In genomic region chr21:22136770-22137169, GRCh38 we compare ENCODE assay signal across 32 cellular contexts.
DNase-seq lines count a peak whose midpoint lies in the region; ATAC-seq, FAIRE-seq and TF ChIP-seq lines count a peak whose summit lies in the region.
"Had no signal": no experiment of that assay in that cellular context is flagged by ENCODE, and none has a peak within 500 bp of the region (broad histone marks: within the 10 kb centered on the region; RNA-seq: fewer than 3 reads in every experiment).

No MANE protein-coding gene starts in this region.

- TF ChIP-seq POLR2A in K562 (conservative IDR thresholded peaks at IDR 0.05): no peak

- no peaks in the 10 kb centered on the region for H3K36me3 Mint-ChIP-seq in GM23338 (ENCODE audit: low read depth)
- H3K36me3 Mint-ChIP-seq: CD14-positive monocyte; CD4-positive, alpha-beta memory T cell; CD4-positive, CD25-positive, alpha-beta regulatory T cell; CD8-positive, alpha-beta memory T cell; CD8-positive, alpha-beta T cell had no signal

- H3K4me1 ChIP-seq in GM23338 (ENCODE audit: insufficient read depth) (no peaks in the 10 kb centered on the region), K562 (replicated peaks in 1 of 2; ENCODE audit: control insufficient read depth in 2 of 2, insufficient read depth in 2 of 2, low read length in 2 of 2) (no peaks in the 10 kb centered on the region)
- H3K4me1 ChIP-seq: A549; BE2C; BLaER1; BLaER1 treated with 17β-estradiol and CSF1 and Interleukin-3, amounts not matched to agents 10 nM and 100 nM; Caco-2 had no signal

- in situ Hi-C loops in K562 (cut with MboI): no loop called here

- no peaks in the 10 kb centered on the region for H3K27me3 Mint-ChIP-seq in GM23338 (ENCODE audit: insufficient read depth, low read depth, poor library complexity)
- H3K27me3 Mint-ChIP-seq: B cell; CD4-positive, alpha-beta memory T cell; CD4-positive, alpha-beta T cell; CD4-positive, CD25-positive, alpha-beta regulatory T cell; CD8-positive, alpha-beta memory T cell had no signal

- TF ChIP-seq CTCF in GM23338 (conservative IDR thresholded peaks at IDR 0.05; ENCODE audit: low read depth in 2 of 2): no peak
- TF ChIP-seq CTCF in K562 (IDR thresholded peaks at IDR 0.05 in 2 of 3, conservative IDR thresholded peaks at IDR 0.05 in 1 of 3; ENCODE audit: insufficient read depth in 2 of 3, low read depth in 1 of 3, low read length in 3 of 3): no peak

- H3K27me3 ChIP-seq in GM23338 (ENCODE audit: insufficient read depth) (no peaks in the 10 kb centered on the region), K562 (ENCODE audit: control insufficient read depth in 2 of 2, insufficient read depth in 2 of 2, low read length in 2 of 2) (no peaks in the 10 kb centered on the region)
- H3K27me3 ChIP-seq: BE2C; BLaER1; BLaER1 treated with 17β-estradiol and CSF1 and Interleukin-3, amounts not matched to agents 10 nM and 100 nM had no signal

- no peaks in the 10 kb centered on the region for H3K9me1 ChIP-seq in K562 (ENCODE audit: control insufficient read depth, insufficient read depth, low read length)

- ATAC-seq in GM23338 (no peak), K562 (peak; percentile 50; the same call in 2 of the 3 replicates), HG03095 (IDR thresholded peaks at IDR 0.05; ENCODE audit: unreplicated experiment) (no peak)
- ATAC-seq: A549; CD8-positive, alpha-beta T cell had no signal

- intact Hi-C loops in K562 (cut with micrococcal nuclease): no loop called here

- H3F3A ChIP-seq in GM23338 (replicated peaks; ENCODE audit: low read depth): no peaks in the 10 kb centered on the region

- POLR2A ChIA-PET in K562 (lab: Yijun Ruan, JAX): interaction anchor here (1.0 kb wide), 1 partner anchor 11 kb away, joined by 3 read pairs; no protein-coding TSS in a partner anchor

- DNase-seq in GM23338 (ENCODE audit: low spot score) (no peak), K562 (ENCODE audit: extremely low read depth in 1 of 4, low spot score in 3 of 4) (no peak), epidermal melanocyte (ENCODE audit: insufficient read length, low spot score) (no peak)
- DNase-seq: 8988T; ACHN; AML-193; BE2C; C1 segment of cervical spinal cord; Caco-2; Calu3; CD4-positive, alpha-beta memory T cell; CD4-positive, alpha-beta T cell; CD4-positive, CD25-positive, alpha-beta regulatory T cell; CD8-positive, alpha-beta memory T cell; CD8-positive, alpha-beta T cell; COR-L47; DMS 273 treated with DMSO at 0.1 percent for 48 hours; DMS153; DMS53; DMS79; DMS79 treated with DMSO at 0.1 percent for 48 hours; DND-41; EL had no signal

- no peaks in the 10 kb centered on the region for H3K9me3 ChIP-seq in K562 (replicated peaks; ENCODE audit: control insufficient read depth, insufficient read depth, low read depth, low read length)
- H3K9me3 ChIP-seq: A549; BE2C; BLaER1; BLaER1 treated with 17β-estradiol and CSF1 and Interleukin-3, amounts not matched to agents 10 nM and 100 nM; Caco-2 had no signal

- H3K27ac ChIP-seq in GM23338 (ENCODE audit: low read depth): no peak overlapping the region
- no peak overlapping the region for H3K27ac ChIP-seq in K562 (ENCODE audit: extremely low read depth, low read depth, low read length)
- H3K27ac ChIP-seq: 22Rv1; A549; BLaER1; BLaER1 treated with 17β-estradiol and CSF1 and Interleukin-3, amounts not matched to agents 10 nM and 100 nM; C4-2B had no signal

- no peak overlapping the region for H3K4me3 Mint-ChIP-seq in GM23338
- H3K4me3 Mint-ChIP-seq: B cell; CD14-positive monocyte; CD4-positive, alpha-beta memory T cell; CD4-positive, alpha-beta T cell; CD4-positive, CD25-positive, alpha-beta regulatory T cell; CD8-positive, alpha-beta memory T cell; CD8-positive, alpha-beta T cell had no signal

- H3K4me2 ChIP-seq in GM23338: no peak overlapping the region
- no peak overlapping the region for H3K4me2 ChIP-seq in K562 (ENCODE audit: insufficient read depth, low read length)
- H3K4me2 ChIP-seq: A549; BLaER1; BLaER1 treated with 17β-estradiol and CSF1 and Interleukin-3, amounts not matched to agents 10 nM and 100 nM had no signal

- FAIRE-seq in K562 (lab: Jason Lieb, UNC): no peak
- FAIRE-seq: A549, D721Med had no signal

- no peak for TF ChIP-seq RAD21 in K562 (CRISPR knock-in tag; conservative IDR thresholded peaks at IDR 0.05 in 1 of 2, IDR thresholded peaks at IDR 0.05 in 1 of 2)

- no peaks in the 10 kb centered on the region for H3K36me3 ChIP-seq in GM23338 (ENCODE audit: insufficient read depth)
- H3K36me3 ChIP-seq in K562 (ENCODE audit: control insufficient read depth, insufficient read depth, low read length): no peaks in the 10 kb centered on the region
- H3K36me3 ChIP-seq: BE2C; BLaER1; BLaER1 treated with 17β-estradiol and CSF1 and Interleukin-3, amounts not matched to agents 10 nM and 100 nM had no signal

- no peaks in the 10 kb centered on the region for H3K4me1 Mint-ChIP-seq in GM23338
- H3K4me1 Mint-ChIP-seq: B cell; CD14-positive monocyte; CD4-positive, alpha-beta memory T cell; CD4-positive, CD25-positive, alpha-beta regulatory T cell; CD8-positive, alpha-beta memory T cell had no signal

- peak; percentile 74 for TF ChIP-seq EP300 in K562 (IDR thresholded peaks at IDR 0.05; ENCODE audit: low read length)

- H2AFZ ChIP-seq in GM23338 (no peak overlapping the region), K562 (ENCODE audit: low read depth, low read length) (no peak overlapping the region)

- H3K9me3 Mint-ChIP-seq in GM23338: no peaks in the 10 kb centered on the region
- H3K9me3 Mint-ChIP-seq: CD4-positive, alpha-beta T cell had no signal

- H3K9me2 ChIP-seq in GM23338 (ENCODE audit: insufficient read depth): no peaks in the 10 kb centered on the region

- no peak overlapping the region for H3K9ac ChIP-seq in K562 (ENCODE audit: insufficient read depth in 1 of 2, low read depth in 2 of 2, low read length in 2 of 2)
- H3K9ac ChIP-seq: BLaER1; BLaER1 treated with 17β-estradiol and CSF1 and Interleukin-3, amounts not matched to agents 10 nM and 100 nM had no signal

- no peaks in the 10 kb centered on the region for H4K20me1 ChIP-seq in GM23338 (replicated peaks; ENCODE audit: insufficient read depth)
- no peaks in the 10 kb centered on the region for H4K20me1 ChIP-seq in K562 (replicated peaks; ENCODE audit: control insufficient read depth, insufficient read depth, low read length)
- H4K20me1 ChIP-seq: BLaER1; BLaER1 treated with 17β-estradiol and CSF1 and Interleukin-3, amounts not matched to agents 10 nM and 100 nM had no signal

- BruUV-seq in K562 (replicated peaks; lab: Mats Ljungman, UMichigan): no TSS peak

- CTCF ChIA-PET in K562 (lab: Yijun Ruan, JAX; ENCODE audit: low intra/inter-chr PET ratio): no interaction called here

- no peak overlapping the region for H3K4me3 ChIP-seq in GM23338
- H3K4me3 ChIP-seq in K562: no peak overlapping the region
- H3K4me3 ChIP-seq: A549; BLaER1; BLaER1 treated with 17β-estradiol and CSF1 and Interleukin-3, amounts not matched to agents 10 nM and 100 nM had no signal

- H3K27ac Mint-ChIP-seq in GM23338: peak overlapping the region; percentile 46; the same call in 1 of the 2 replicates
- H3K27ac Mint-ChIP-seq: B cell; CD14-positive monocyte; CD4-positive, alpha-beta memory T cell; CD4-positive, alpha-beta T cell; CD8-positive, alpha-beta memory T cell; CD8-positive, alpha-beta T cell had no signal

- WGBS in K562 (ENCODE audit: insufficient coverage, low coverage, missing lambda C conversion rate): 44% methylated on average over 3 of the region's 3 CpGs

- H3K79me2 ChIP-seq in GM23338 (replicated peaks; ENCODE audit: insufficient read depth) (no peaks in the 10 kb centered on the region), K562 (ENCODE audit: control insufficient read depth, insufficient read depth, low read length) (no peaks in the 10 kb centered on the region)

TF ChIP-seq in GM23338, 12 proteins besides CTCF, POLR2A, EP300 and RAD21 (continues in another document):
- no peak for TF ChIP-seq POLR2AphosphoS5 (IDR thresholded peaks at IDR 0.05; ENCODE audit: low read depth)
- no peak for TF ChIP-seq ETS1 (IDR thresholded peaks at IDR 0.05)
- TF ChIP-seq ZNF114 (CRISPR knock-in tag; IDR thresholded peaks at IDR 0.05): no peak
- no peak for TF ChIP-seq STAT1 (IDR thresholded peaks at IDR 0.05; ENCODE audit: unreplicated experiment)

TF ChIP-seq in K562, 482 proteins besides CTCF, POLR2A, EP300 and RAD21 (continues in another document):
- no peak for TF ChIP-seq ZNF79 (CRISPR knock-in tag; IDR thresholded peaks at IDR 0.05; ENCODE audit: low read depth)
- TF ChIP-seq ZC3H8 (IDR thresholded peaks at IDR 0.05): no peak
- no peak for TF ChIP-seq RBM22 (IDR thresholded peaks at IDR 0.05; ENCODE audit: low read depth, low read length, poor library complexity, severe bottlenecking)
- TF ChIP-seq JUND (IDR thresholded peaks at IDR 0.05; ENCODE audit: borderline replicate concordance, low read depth, low read length): peak; percentile 50; the same call in 1 of the 2 replicates
- no peak for TF ChIP-seq JUND (tag; IDR thresholded peaks at IDR 0.05; ENCODE audit: borderline replicate concordance, low read depth, low read length)
- TF ChIP-seq MEF2D (tag; conservative IDR thresholded peaks at IDR 0.05; ENCODE audit: low read depth): no peak
- peak; percentile 25; the same call in 1 of the 2 replicates for TF ChIP-seq SMARCA4 (IDR thresholded peaks at IDR 0.05)
- no peak for TF ChIP-seq CBX5 (IDR thresholded peaks at IDR 0.05; ENCODE audit: borderline replicate concordance, low read depth)
- no peak for TF ChIP-seq IRF2 (CRISPR knock-in tag; IDR thresholded peaks at IDR 0.05)
- TF ChIP-seq KAT2B (IDR thresholded peaks at IDR 0.05; ENCODE audit: low read depth, low read length): no peak
- no peak for TF ChIP-seq TRIM25 (IDR thresholded peaks at IDR 0.05; ENCODE audit: borderline replicate concordance)
- TF ChIP-seq FOXJ3 (CRISPR knock-in tag; IDR thresholded peaks at IDR 0.05): no peak
- TF ChIP-seq SAP30 (IDR thresholded peaks at IDR 0.05; ENCODE audit: borderline replicate concordance, insufficient read depth, low read depth, low read length, poor library complexity, severe bottlenecking): no peak
